1 cellular context compared by ENCODE assay signal in genomic region chr20:21513181-21513663, GRCh38.
TF ChIP-seq lines count a peak whose summit lies in the region.

No MANE protein-coding gene starts in this region.

TF ChIP-seq in SK-N-SH treated with all-trans-retinoic acid at 6 μM for 48 hours, 23 proteins besides CTCF, POLR2A, EP300 and RAD21 (continued from another document):
- TF ChIP-seq, protein P1, sequence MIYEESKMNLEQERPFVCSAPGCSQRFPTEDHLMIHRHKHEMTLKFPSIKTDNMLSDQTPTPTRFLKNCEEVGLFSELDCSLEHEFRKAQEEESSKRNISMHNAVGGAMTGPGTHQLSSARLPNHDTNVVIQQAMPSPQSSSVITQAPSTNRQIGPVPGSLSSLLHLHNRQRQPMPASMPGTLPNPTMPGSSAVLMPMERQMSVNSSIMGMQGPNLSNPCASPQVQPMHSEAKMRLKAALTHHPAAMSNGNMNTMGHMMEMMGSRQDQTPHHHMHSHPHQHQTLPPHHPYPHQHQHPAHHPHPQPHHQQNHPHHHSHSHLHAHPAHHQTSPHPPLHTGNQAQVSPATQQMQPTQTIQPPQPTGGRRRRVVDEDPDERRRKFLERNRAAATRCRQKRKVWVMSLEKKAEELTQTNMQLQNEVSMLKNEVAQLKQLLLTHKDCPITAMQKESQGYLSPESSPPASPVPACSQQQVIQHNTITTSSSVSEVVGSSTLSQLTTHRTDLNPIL (CRISPR knock-in tag; IDR thresholded peaks at IDR 0.05; ENCODE audit: low read depth), result no peak
- no peak for TF ChIP-seq OSR1 (CRISPR knock-in tag; IDR thresholded peaks at IDR 0.05)
- TF ChIP-seq ZFP3 (CRISPR knock-in tag; IDR thresholded peaks at IDR 0.05), result no peak
- TF ChIP-seq ARNTL (CRISPR knock-in tag; IDR thresholded peaks at IDR 0.05; ENCODE audit: borderline replicate concordance, low read depth), result no peak
- TF ChIP-seq ZFP30 (CRISPR knock-in tag; IDR thresholded peaks at IDR 0.05), result no peak
